ENCODE assay signal across 8 cellular contexts in the genomic region with DNA sequence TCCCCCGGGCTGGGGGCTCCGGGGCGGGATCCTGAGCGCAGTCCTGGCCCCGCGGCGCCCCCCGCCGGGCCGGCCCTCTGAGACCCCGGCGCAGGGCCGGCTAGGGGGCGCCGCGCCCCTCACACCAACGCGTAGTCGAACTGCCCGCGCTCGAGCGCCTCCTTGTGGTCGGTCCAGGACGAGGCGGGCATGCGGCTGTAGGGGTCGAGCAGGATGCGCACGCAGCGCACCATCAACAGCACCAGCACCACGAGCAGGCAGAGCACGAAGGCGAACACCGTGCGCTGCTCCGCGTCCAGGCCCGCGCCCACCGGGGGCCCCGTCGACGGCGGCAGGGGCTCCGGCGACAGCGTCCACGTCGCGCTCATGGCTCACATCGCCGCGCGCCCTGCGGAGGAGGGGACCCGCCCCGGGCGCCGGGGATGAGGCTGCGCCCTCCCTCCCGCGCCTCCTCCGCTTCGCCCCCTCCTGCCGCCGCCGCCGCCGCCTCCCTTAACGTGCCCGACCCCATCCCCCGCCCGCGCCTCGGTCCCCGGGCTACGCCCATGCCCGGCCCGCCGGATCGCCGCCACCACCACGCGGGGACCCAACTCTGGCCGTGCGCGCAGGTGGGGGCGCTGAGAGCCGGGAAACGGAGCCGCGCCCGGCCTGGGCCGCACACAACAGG. TPM values are rescaled to one million over a fixed set of nuclear protein-coding genes. Genes with fewer than 3 reads are reported as not detected.
DNase-seq lines count a peak whose midpoint lies in the region; ATAC-seq and TF ChIP-seq lines count a peak whose summit lies in the region.

No MANE protein-coding gene starts in this region.

- DNase-seq in G401 (ENCODE audit: low spot score), result peak; percentile 50
- peak; percentile 83 for DNase-seq in MG63
- DNase-seq in SKM-1 (lab: John Stamatoyannopoulos, UW; ENCODE audit: unreplicated experiment), result peak; percentile 52
- DNase-seq in activated naive CD4-positive, alpha-beta T cell treated with anti-CD3 and anti-CD28 coated beads, Interleukin-2, amount 50 U/mL, for 16 hours, result peak; percentile 81
- DNase-seq in right atrium auricular region (ENCODE audit: low spot score), result no peak
- DNase-seq in retinal pigment epithelial cell (ENCODE audit: low read depth), result no peak
- no peak for DNase-seq in NK-92 (lab: John Stamatoyannopoulos, UW; ENCODE audit: unreplicated experiment)

- no peak overlapping the region for H3K27ac ChIP-seq in right atrium auricular region

- ATAC-seq in GM19452 (IDR thresholded peaks at IDR 0.05; ENCODE audit: unreplicated experiment), result no peak

- H3K9me3 ChIP-seq in MG63 (no peaks in the 10 kb centered on the region), right atrium auricular region (no peaks in the 10 kb centered on the region)

- peaks cover 0 to 65% of the 10 kb centered on the region in 2 donors for H3K4me1 ChIP-seq in right atrium auricular region

- H3K4me3 ChIP-seq in MG63 (peak overlapping the region; percentile 44), right atrium auricular region (peak overlapping the region; percentile 26 to 54), retinal pigment epithelial cell (ENCODE audit: low read length) (peak overlapping the region; percentile 17)

- H3K36me3 ChIP-seq in MG63 (peaks cover 51% of the 10 kb centered on the region), right atrium auricular region (peaks cover 15% of the 10 kb centered on the region)

- in situ Hi-C loops in G401 (cut with HindIII; ENCODE audit: low sequenced_read_pairs), result no loop called here

- peak; percentile 88 to 92 for TF ChIP-seq CTCF in right atrium auricular region (IDR thresholded peaks at IDR 0.05)
- TF ChIP-seq CTCF in retinal pigment epithelial cell (conservative IDR thresholded peaks at IDR 0.05; ENCODE audit: low read depth, low read length), result peak; percentile 81

- H3K27me3 ChIP-seq in MG63, result no peaks in the 10 kb centered on the region
- no peaks in the 10 kb centered on the region for H3K27me3 ChIP-seq in right atrium auricular region

RNA-seq across cellular contexts. Expression of a gene that starts 0.6 kb away (rescaled TPM):
- 27.0 and 27.3 TPM in 2 replicates for total RNA-seq in G401 (2014; rRNA removed; shearing (Covaris generic))
- total RNA-seq in MG63 (2014; rRNA removed; shearing (Covaris generic); ENCODE audit: low replicate concordance), result 8.5 and 16.2 TPM in 2 replicates
- total RNA-seq in right atrium auricular region, result 1 to 10 TPM; 1.7 to 4.2 TPM

RNA-seq across cellular contexts. Expression of a gene that starts 5.2 kb away (rescaled TPM):
- total RNA-seq in G401 (2014; rRNA removed; shearing (Covaris generic)), result 35.1 and 37.8 TPM in 2 replicates
- 39.9 and 45.1 TPM in 2 replicates for total RNA-seq in MG63 (2014; rRNA removed; shearing (Covaris generic); ENCODE audit: low replicate concordance)
- 10 to 100 TPM; 14.1 to 16.5 TPM for total RNA-seq in right atrium auricular region

RNA-seq across cellular contexts. Expression of a gene that starts 10.7 kb away (rescaled TPM):
- total RNA-seq in G401 (2014; rRNA removed; shearing (Covaris generic)), result not detected in 2 replicates
- total RNA-seq in MG63 (2014; rRNA removed; shearing (Covaris generic); ENCODE audit: low replicate concordance), result 0.46 TPM in 1 of 2 replicates, not detected in the other
- total RNA-seq in right atrium auricular region, result 10 to 100 TPM; 22.1 to 26.7 TPM

RNA-seq across cellular contexts. Expression of a gene that starts 18.2 kb away (rescaled TPM):
- 100 and 168 TPM in 2 replicates for total RNA-seq in G401 (2014; rRNA removed; shearing (Covaris generic))
- 132 and 210 TPM in 2 replicates for total RNA-seq in MG63 (2014; rRNA removed; shearing (Covaris generic); ENCODE audit: low replicate concordance)
- 10 to 100 TPM; 49.1 to 64.1 TPM for total RNA-seq in right atrium auricular region

RNA-seq across cellular contexts. Expression of a gene that starts 21.6 kb away (rescaled TPM):
- total RNA-seq in G401 (2014; rRNA removed; shearing (Covaris generic)), result 14.2 and 16.2 TPM in 2 replicates
- total RNA-seq in MG63 (2014; rRNA removed; shearing (Covaris generic); ENCODE audit: low replicate concordance), result 21.2 and 38.6 TPM in 2 replicates
- 10 to 100 TPM; 12.0 to 14.4 TPM for total RNA-seq in right atrium auricular region

Comparison
In these comparisons a context has a peak if more than half of its experiments do, and no peak if none do; other contexts are left out.
1. DNase-seq: peak in G401 (single experiment), MG63 (single experiment), SKM-1 (single experiment) and activated naive CD4-positive, alpha-beta T cell treated with anti-CD3 and anti-CD28 coated beads, Interleukin-2, amount 50 U/mL, for 16 hours (single experiment); none in right atrium auricular region (single experiment), retinal pigment epithelial cell (single experiment) and NK-92 (single experiment).
2. RNA of a gene that starts 10.7 kb away (total RNA-seq): 22.1 to 26.7 TPM in right atrium auricular region; 0.46 TPM in MG63 and not detected in G401; every median in the first group is over 10 times any median in the second.
3. Peak in every context shown above with its lines, with median percentiles within 50 percentile points of each other: H3K4me3 ChIP-seq.